ENCODE assay signal across 1 cellular context in genomic region chr9:98864257-98865180, GRCh38.
TF ChIP-seq lines count a peak whose summit lies in the region.

No MANE protein-coding gene starts in this region.

TF ChIP-seq in HepG2, 621 proteins besides CTCF, POLR2A, EP300 and RAD21:
- 0 out of 2 replicates have a peak, but pooled peaks have one; percentile 5 for TF ChIP-seq CEBPB (IDR thresholded peaks at IDR 0.05; ENCODE audit: borderline replicate concordance, low read depth, low read length)
- no peak for TF ChIP-seq ZNF510 (CRISPR knock-in tag; IDR thresholded peaks at IDR 0.05; ENCODE audit: low read depth)
